ENCODE assay signal across 11 cellular contexts in the genomic region with DNA sequence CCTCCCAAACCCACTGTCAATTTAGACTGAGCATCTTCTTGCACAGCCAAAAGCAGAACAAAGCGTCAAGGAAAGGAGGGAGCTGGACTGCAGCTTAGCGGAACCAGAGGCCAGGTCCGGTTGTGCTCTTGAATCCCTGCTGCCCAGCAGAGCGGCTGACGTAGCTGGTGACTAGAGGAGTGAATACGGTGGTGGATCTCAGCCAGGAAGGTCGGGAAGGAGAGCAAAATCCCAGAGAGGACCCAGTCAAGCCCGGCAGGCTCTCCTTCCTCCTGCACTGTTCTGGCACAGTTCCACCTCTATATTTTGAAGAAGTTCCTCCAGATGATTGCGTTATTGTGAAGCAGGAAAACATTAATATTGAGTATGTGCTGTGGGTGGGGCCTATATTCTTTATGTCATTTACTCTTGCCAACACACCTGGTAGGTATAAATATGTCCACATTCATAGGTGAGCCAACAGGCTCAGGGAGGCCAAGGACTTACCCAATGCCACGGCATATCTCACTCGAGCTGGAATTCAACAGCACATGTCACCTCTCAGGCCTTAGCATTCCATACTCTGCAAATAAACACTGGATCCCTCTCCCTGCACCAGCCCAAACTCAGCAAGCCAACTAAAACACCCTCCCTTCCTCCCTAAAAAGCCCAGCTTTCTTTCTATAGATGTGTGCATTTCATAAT. TPM values are rescaled to one million over a fixed set of nuclear protein-coding genes. Genes with fewer than 3 reads are reported as not detected.
DNase-seq lines count a peak whose midpoint lies in the region; ATAC-seq and TF ChIP-seq lines count a peak whose summit lies in the region.
"Had no signal": no experiment of that assay in that cellular context is flagged by ENCODE, and none has a peak within 500 bp of the region (broad histone marks: within the 10 kb centered on the region; RNA-seq: fewer than 3 reads in every experiment).

No MANE protein-coding gene starts in this region.

- no peaks in the 10 kb centered on the region for H3K9me3 ChIP-seq in adrenal gland (replicated peaks in 1 of 3)
- no peaks in the 10 kb centered on the region for H3K9me3 ChIP-seq in spleen
- no peaks in the 10 kb centered on the region for H3K9me3 ChIP-seq in T-helper 17 cell (ENCODE audit: control insufficient read depth, low read length, poor library complexity, severe bottlenecking)

- no peaks in the 10 kb centered on the region for H3K36me3 Mint-ChIP-seq in T-helper 17 cell (ENCODE audit: low read depth)

- H3K4me3 ChIP-seq in adrenal gland = no peak overlapping the region
- peak overlapping the region in 1 of 8 donors; percentile 10 for H3K4me3 ChIP-seq in spleen

- peak overlapping the region in 1 of 5 donors; percentile 6 for H3K27ac ChIP-seq in adrenal gland
- H3K27ac ChIP-seq in spleen = peak overlapping the region in 2 of 8 donors; percentile 8 to 46

- intact Hi-C loops in adrenal gland (cut with DNase I) = no loop called here
- intact Hi-C loops in spleen (cut with DNase I; ENCODE audit: low total_unique reads) = no loop called here

- ATAC-seq in HG02642 (IDR thresholded peaks at IDR 0.05; ENCODE audit: poor library complexity, unreplicated experiment) (no peak), T-helper 17 cell (no peak), HG03196 (IDR thresholded peaks at IDR 0.05; ENCODE audit: unreplicated experiment) (no peak)

- 32 to 58% (median 54%) methylated on average over 11 of the region's 11 CpGs for WGBS in adrenal gland, 4 donors
- WGBS in spleen, 5 donors = 38 to 57% (median 47%) methylated on average over 11 of the region's 11 CpGs

- TF ChIP-seq CTCF in adrenal gland (IDR thresholded peaks at IDR 0.05) (no peak), spleen (IDR thresholded peaks at IDR 0.05 in 8 of 11, conservative IDR thresholded peaks at IDR 0.05 in 3 of 11) (no peak)

- DNase-seq in Kasumi-1 (lab: John Stamatoyannopoulos, UW) (peak; percentile 11 to 32), adrenal gland (peak in 6 of 7 donors; percentile 35 to 76 (median 48)), hepatic stellate cell (ENCODE audit: low spot score) (peak; percentile 43), spleen (peak; percentile 74), T-helper 17 cell (no peak), 8988T (no peak)
- DNase-seq: DND-41, NCI-H524 treated with DMSO at 0.1 percent for 48 hours, T1000 had no signal

- no peaks in the 10 kb centered on the region for H3K36me3 ChIP-seq in adrenal gland (replicated peaks in 1 of 2)
- no peaks in the 10 kb centered on the region for H3K36me3 ChIP-seq in spleen

- peaks cover 4 to 20% of the 10 kb centered on the region in 2 donors for H3K4me1 ChIP-seq in adrenal gland (replicated peaks in 1 of 2)
- peaks cover 6 to 29% (median 19%) of the 10 kb centered on the region in 6 donors for H3K4me1 ChIP-seq in spleen

- peaks cover 2% of the 10 kb centered on the region for H3K4me1 Mint-ChIP-seq in T-helper 17 cell

- TF ChIP-seq POLR2A in adrenal gland (IDR thresholded peaks at IDR 0.05) (no peak), spleen (IDR thresholded peaks at IDR 0.05) (no peak)

- no peaks in the 10 kb centered on the region for H3K27me3 ChIP-seq in adrenal gland
- H3K27me3 ChIP-seq in spleen (replicated peaks in 1 of 7) = no peaks in the 10 kb centered on the region

- H3K27me3 Mint-ChIP-seq in T-helper 17 cell = peaks cover 14% of the 10 kb centered on the region

- no peak overlapping the region for H3K4me3 Mint-ChIP-seq in T-helper 17 cell

- H3K27ac Mint-ChIP-seq in T-helper 17 cell = no peak overlapping the region

RNA-seq across cellular contexts. Expression of gene ABCB10, which starts 23.6 kb away (rescaled TPM):
- total RNA-seq in adrenal gland (10 to 100 TPM; 10.8 to 15.0 (median 13.3) TPM), spleen (10 to 100 TPM; 13.6 to 21.9 (median 16.3) TPM), T-helper 17 cell (10 to 100 TPM; 12.9 to 19.2 TPM)
- polyA plus RNA-seq in adrenal gland (10 to 100 TPM in 1 of 3 donors, 1 to 10 TPM in 2; 4.7 to 10.9 (median 5.1) TPM), spleen (1 to 10 TPM; 6.9 to 7.7 (median 7.3) TPM)

RNA-seq across cellular contexts. Expression of gene TAF5L, which starts 43.8 kb away (rescaled TPM):
- 10 to 100 TPM in 4 of 8 donors, 1 to 10 TPM in 4; 7.8 to 16.0 (median 9.9) TPM for total RNA-seq in adrenal gland
- polyA plus RNA-seq in adrenal gland = 10 to 100 TPM in 1 of 3 donors, 1 to 10 TPM in 2; 5.4 to 14.1 (median 7.2) TPM
- total RNA-seq in spleen = 10 to 100 TPM; 15.8 to 24.7 (median 18.2) TPM
- polyA plus RNA-seq in spleen = 10 to 100 TPM in 1 of 3 donors, 1 to 10 TPM in 2; 7.0 to 10.9 (median 7.7) TPM
- total RNA-seq in T-helper 17 cell = 10 to 100 TPM; 24.2 to 34.2 TPM

RNA-seq across cellular contexts. Expression of gene URB2, which starts 43.9 kb away (rescaled TPM):
- total RNA-seq in adrenal gland (10 to 100 TPM in 1 of 8 donors, 1 to 10 TPM in 7; 4.4 to 10.8 (median 8.1) TPM), spleen (10 to 100 TPM in 3 of 7 donors, 1 to 10 TPM in 4; 6.7 to 13.6 (median 9.8) TPM), T-helper 17 cell (10 to 100 TPM in 1 of 2 donors, 1 to 10 TPM in 1; 8.2 to 10.7 TPM)
- polyA plus RNA-seq in adrenal gland (1 to 10 TPM; 2.3 to 4.6 (median 2.6) TPM), spleen (1 to 10 TPM; 2.1 to 3.5 (median 2.4) TPM)

Comparison
In these comparisons a context has a peak if more than half of its experiments do, and no peak if none do; other contexts are left out.
1. DNase-seq: peak in Kasumi-1 (2 of 2), adrenal gland (6 of 7), hepatic stellate cell (single experiment) and spleen (single experiment); none in T-helper 17 cell (0 of 3) and 8988T (single experiment).